8 cellular contexts compared by ENCODE assay signal in the genomic region with DNA sequence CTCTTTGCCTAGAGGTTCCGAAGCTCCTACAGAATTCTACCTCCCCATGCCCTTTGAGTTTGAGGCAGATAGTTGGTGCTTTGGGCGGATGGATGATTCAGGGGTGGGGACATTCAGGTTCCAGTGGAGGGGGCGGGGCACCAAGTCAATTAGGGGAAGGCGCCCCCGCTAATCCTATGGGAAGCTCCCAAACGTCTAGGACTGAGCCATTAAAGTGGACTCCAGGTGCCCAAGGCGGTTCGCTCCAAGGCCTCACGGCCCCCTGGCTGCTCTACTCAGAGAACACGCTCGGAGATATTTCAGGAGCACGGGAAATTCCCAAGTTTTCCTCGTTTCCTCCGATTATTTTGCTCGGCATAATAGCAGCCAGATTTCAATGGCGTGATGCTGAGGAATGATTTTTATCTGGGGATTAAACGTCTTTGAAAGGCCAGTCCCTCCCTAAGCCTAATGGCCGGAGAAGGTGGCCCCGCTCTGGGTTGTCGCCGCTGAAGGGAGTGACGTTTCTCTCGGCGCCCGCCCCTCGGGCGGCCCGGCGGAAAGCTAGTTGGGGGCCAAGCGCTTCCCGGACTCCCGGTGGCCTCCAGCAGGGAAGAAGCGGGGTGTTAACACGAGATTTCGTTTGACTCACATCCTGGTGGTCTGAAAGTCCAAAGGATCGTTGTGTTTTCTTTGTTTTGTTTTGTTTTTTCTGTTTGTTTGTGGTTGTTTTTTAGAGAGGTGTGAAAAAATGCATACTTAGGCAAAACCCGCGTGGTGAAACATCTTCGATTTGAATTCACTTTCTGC. TPM values are rescaled to one million over a fixed set of nuclear protein-coding genes. Genes with fewer than 3 reads are reported as not detected.
DNase-seq lines count a peak whose midpoint lies in the region; ATAC-seq and TF ChIP-seq lines count a peak whose summit lies in the region.

No MANE protein-coding gene starts in this region.

- peaks cover 5% of the 10 kb centered on the region for H3K9me3 Mint-ChIP-seq in T-helper 1 cell treated with Interleukin-12 subunit alpha and Interleukin-12 subunit beta and Interleukin-4 antibody, amounts not matched to agents 30 μg/mL and 1 μg/mL, for 36 hours
- H3K9me3 Mint-ChIP-seq in activated naive CD8-positive, alpha-beta T cell treated with anti-CD3 and anti-CD28 coated beads, Interleukin-2, amount 50 U/mL, for 24 hours: no peaks in the 10 kb centered on the region

- H3K36me3 ChIP-seq in suprapubic skin (peaks cover 8% of the 10 kb centered on the region), mucosa of descending colon (ENCODE audit: low read depth) (no peaks in the 10 kb centered on the region)

- DNase-seq in T-helper 1 cell (no peak), islet precursor cell (peak; percentile 58), suprapubic skin (ENCODE audit: low spot score in 2 of 2) (no peak), mucosa of descending colon (no peak)
- no peak for DNase-seq in activated naive CD8-positive, alpha-beta T cell treated with anti-CD3 and anti-CD28 coated beads, Interleukin-2, amount 50 U/mL, for 24 hours

- H3K4me3 Mint-ChIP-seq in T-helper 1 cell treated with Interleukin-12 subunit alpha and Interleukin-12 subunit beta and Interleukin-4 antibody, amounts not matched to agents 30 μg/mL and 1 μg/mL, for 36 hours: peak overlapping the region; percentile 10
- H3K4me3 Mint-ChIP-seq in activated naive CD8-positive, alpha-beta T cell treated with anti-CD3 and anti-CD28 coated beads, Interleukin-2, amount 50 U/mL, for 24 hours: peak overlapping the region; percentile 70

- TF ChIP-seq EP300 in suprapubic skin (IDR thresholded peaks at IDR 0.05): no peak

- H3K4me3 ChIP-seq in suprapubic skin: peak overlapping the region; percentile 70
- no peak overlapping the region for H3K4me3 ChIP-seq in mucosa of descending colon

- TF ChIP-seq POLR2A in suprapubic skin (IDR thresholded peaks at IDR 0.05): no peak

- H3K4me1 ChIP-seq in suprapubic skin (peaks cover 69% of the 10 kb centered on the region), mucosa of descending colon (ENCODE audit: low read depth) (peaks cover 22% of the 10 kb centered on the region)

- no peak for ATAC-seq in activated naive CD8-positive, alpha-beta T cell treated with anti-CD3 and anti-CD28 coated beads, Interleukin-2, amount 50 U/mL, for 24 hours
- ATAC-seq in HG03095 (IDR thresholded peaks at IDR 0.05; ENCODE audit: unreplicated experiment) (no peak), HG03565 (IDR thresholded peaks at IDR 0.05; ENCODE audit: unreplicated experiment) (no peak), mucosa of descending colon (no peak)

- 5% methylated on average over 36 of the region's 39 CpGs for WGBS in suprapubic skin

- peaks cover 98% of the 10 kb centered on the region for H3K27me3 ChIP-seq in suprapubic skin

- peaks cover 10% of the 10 kb centered on the region for H3K36me3 Mint-ChIP-seq in T-helper 1 cell treated with Interleukin-12 subunit alpha and Interleukin-12 subunit beta and Interleukin-4 antibody, amounts not matched to agents 30 μg/mL and 1 μg/mL, for 36 hours (ENCODE audit: low read depth)
- H3K36me3 Mint-ChIP-seq in activated naive CD8-positive, alpha-beta T cell treated with anti-CD3 and anti-CD28 coated beads, Interleukin-2, amount 50 U/mL, for 24 hours (ENCODE audit: low read depth): peaks cover 1% of the 10 kb centered on the region

- no peak overlapping the region for H3K27ac Mint-ChIP-seq in T-helper 1 cell treated with Interleukin-12 subunit alpha and Interleukin-12 subunit beta and Interleukin-4 antibody, amounts not matched to agents 30 μg/mL and 1 μg/mL, for 36 hours
- no peak overlapping the region for H3K27ac Mint-ChIP-seq in activated naive CD8-positive, alpha-beta T cell treated with anti-CD3 and anti-CD28 coated beads, Interleukin-2, amount 50 U/mL, for 24 hours

- H3K9me3 ChIP-seq in suprapubic skin (no peaks in the 10 kb centered on the region), mucosa of descending colon (no peaks in the 10 kb centered on the region)

- peaks cover 86% of the 10 kb centered on the region for H3K27me3 Mint-ChIP-seq in T-helper 1 cell treated with Interleukin-12 subunit alpha and Interleukin-12 subunit beta and Interleukin-4 antibody, amounts not matched to agents 30 μg/mL and 1 μg/mL, for 36 hours (ENCODE audit: low read depth)
- H3K27me3 Mint-ChIP-seq in activated naive CD8-positive, alpha-beta T cell treated with anti-CD3 and anti-CD28 coated beads, Interleukin-2, amount 50 U/mL, for 24 hours: peaks cover 80% of the 10 kb centered on the region

- no peak for TF ChIP-seq CTCF in suprapubic skin (IDR thresholded peaks at IDR 0.05)
- no peak for TF ChIP-seq CTCF in mucosa of descending colon (IDR thresholded peaks at IDR 0.05)

- intact Hi-C loops in mucosa of descending colon (cut with DNase I, micrococcal nuclease): no loop called here

- peak overlapping the region; percentile 85 for H3K27ac ChIP-seq in suprapubic skin

- H3K4me1 Mint-ChIP-seq in T-helper 1 cell treated with Interleukin-12 subunit alpha and Interleukin-12 subunit beta and Interleukin-4 antibody, amounts not matched to agents 30 μg/mL and 1 μg/mL, for 36 hours (ENCODE audit: low read depth): peaks cover 10% of the 10 kb centered on the region
- H3K4me1 Mint-ChIP-seq in activated naive CD8-positive, alpha-beta T cell treated with anti-CD3 and anti-CD28 coated beads, Interleukin-2, amount 50 U/mL, for 24 hours: peaks cover 34% of the 10 kb centered on the region

RNA-seq across cellular contexts. Expression of a gene that starts 1.5 kb away (rescaled TPM):
- total RNA-seq in suprapubic skin (1 to 10 TPM; 2.0 to 7.2 (median 4.9) TPM), mucosa of descending colon (under 1 TPM; 0.43 to 0.48 (median 0.44) TPM)
